In the genomic region with DNA sequence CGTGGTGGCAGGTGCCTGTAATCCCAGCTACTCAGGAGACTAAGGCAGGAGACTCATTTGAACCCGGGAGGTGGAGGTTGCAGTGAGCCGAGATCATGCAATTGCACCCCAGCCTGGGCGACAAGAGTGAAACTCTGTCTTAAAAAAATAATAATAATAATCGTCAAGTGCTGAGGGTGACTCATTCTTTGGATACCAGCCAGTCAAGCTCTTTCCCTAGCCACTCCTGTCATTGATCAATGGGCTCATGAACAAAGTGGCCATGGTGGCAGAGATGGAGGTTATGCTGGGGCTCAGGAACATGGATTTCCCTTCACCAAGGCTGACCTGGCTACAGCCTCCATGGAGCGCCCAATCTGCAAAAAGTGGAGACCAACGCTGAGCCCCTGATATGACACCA, we compare ENCODE assay signal across 23 cellular contexts.
"Had no signal": no experiment of that assay in that cellular context is flagged by ENCODE, and none has a peak within 500 bp of the region (broad histone marks: within the 10 kb centered on the region; RNA-seq: fewer than 3 reads in every experiment).

No MANE protein-coding gene starts in this region.

- H2AFZ ChIP-seq: neural progenitor cell had no signal

- ATAC-seq: activated CD4-positive, alpha-beta T cell treated with anti-CD3 and anti-CD28 coated beads for 36 hours; body of pancreas; esophagus mucosa; foreskin keratinocyte; right lobe of liver; stimulated activated naive CD8-positive, alpha-beta T cell treated with anti-CD3 and anti-CD28 coated beads, Interleukin-15, Interleukin-2, amounts not matched to agents 100 U/mL and 50 U/mL, for 24 hours had no signal

- H3K27ac Mint-ChIP-seq: activated CD4-positive, alpha-beta memory T cell treated with anti-CD3 and anti-CD28 coated beads, Interleukin-2, amount 10 ng/mL, durations not matched to agents 7 days and 5 days; activated CD4-positive, alpha-beta T cell treated with anti-CD3 and anti-CD28 coated beads for 36 hours; activated naive CD4-positive, alpha-beta T cell treated with anti-CD3 and anti-CD28 coated beads, Interleukin-2, amount 50 U/mL, for 24 hours; dendritic cell treated with granulocyte-macrophage colony-stimulating factor and Interleukin-4, amounts not matched to agents 40 ng/mL and 50 ng/mL, for 4 days; mesothelial cell of epicardium; naive B cell; neural progenitor cell had no signal

- H3K9ac ChIP-seq: neural progenitor cell had no signal

- H3K36me3 ChIP-seq: adrenal gland, neural progenitor cell, ovary, right lobe of liver had no signal

- H3K27ac ChIP-seq: adrenal gland, body of pancreas, foreskin keratinocyte, neural progenitor cell, ovary, right lobe of liver, SK-N-MC, VCaP had no signal

- H3K4me2 ChIP-seq: neural progenitor cell, smooth muscle cell had no signal

- H3K4me3 Mint-ChIP-seq: activated CD4-positive, alpha-beta memory T cell treated with anti-CD3 and anti-CD28 coated beads, Interleukin-2, amount 10 ng/mL, durations not matched to agents 7 days and 5 days; activated CD4-positive, alpha-beta T cell treated with anti-CD3 and anti-CD28 coated beads for 36 hours; activated naive CD4-positive, alpha-beta T cell treated with anti-CD3 and anti-CD28 coated beads, Interleukin-2, amount 50 U/mL, for 24 hours; dendritic cell treated with granulocyte-macrophage colony-stimulating factor and Interleukin-4, amounts not matched to agents 40 ng/mL and 50 ng/mL, for 4 days; mesothelial cell of epicardium; naive B cell; neural progenitor cell had no signal

- H3K27me3 ChIP-seq: adrenal gland, body of pancreas, foreskin keratinocyte, neural progenitor cell, ovary, right lobe of liver had no signal

- H3K9me3 Mint-ChIP-seq: activated naive CD4-positive, alpha-beta T cell treated with anti-CD3 and anti-CD28 coated beads, Interleukin-2, amount 50 U/mL, for 24 hours had no signal

- H3K27me3 Mint-ChIP-seq: activated CD4-positive, alpha-beta T cell treated with anti-CD3 and anti-CD28 coated beads for 36 hours; dendritic cell treated with granulocyte-macrophage colony-stimulating factor and Interleukin-4, amounts not matched to agents 40 ng/mL and 50 ng/mL, for 4 days had no signal

- H3K4me1 Mint-ChIP-seq: activated CD4-positive, alpha-beta memory T cell treated with anti-CD3 and anti-CD28 coated beads, Interleukin-2, amount 10 ng/mL, durations not matched to agents 7 days and 5 days; mesothelial cell of epicardium; naive B cell; neural progenitor cell had no signal

- H3K36me3 Mint-ChIP-seq: activated naive CD4-positive, alpha-beta T cell treated with anti-CD3 and anti-CD28 coated beads, Interleukin-2, amount 50 U/mL, for 24 hours; naive B cell; neural progenitor cell had no signal

- H3K4me3 ChIP-seq: adrenal gland, body of pancreas, neural progenitor cell, ovary, right lobe of liver, SK-N-MC, smooth muscle cell had no signal

- DNase-seq: activated CD4-positive, alpha-beta memory T cell treated with anti-CD3 and anti-CD28 coated beads, Interleukin-2, amount 10 ng/mL, durations not matched to agents 7 days and 5 days; activated CD4-positive, alpha-beta T cell treated with anti-CD3 and anti-CD28 coated beads for 36 hours; activated effector memory CD4-positive, alpha-beta T cell treated with anti-CD3 and anti-CD28 coated beads, Interleukin-2, amount 50 U/mL, for 16 hours; activated T-cell treated with anti-CD3 and anti-CD28 coated beads, Interleukin-2, amount 50 U/mL, for 48 hours; body of pancreas; foreskin keratinocyte; glutamatergic neuron; kidney glomerular epithelial cell; naive B cell; ovary; right lobe of liver; stimulated activated CD4-positive, alpha-beta T cell treated with anti-CD3 and anti-CD28 coated beads, Interleukin-4, amount 100 ng/mL, for 4 hours; stimulated activated naive CD8-positive, alpha-beta T cell treated with anti-CD3 and anti-CD28 coated beads, Interleukin-15, Interleukin-2, amounts not matched to agents 100 U/mL and 50 U/mL, for 24 hours; trophoblast cell had no signal

- H3K9me3 ChIP-seq: adrenal gland, ovary, right lobe of liver had no signal

- H3K4me1 ChIP-seq: adrenal gland, body of pancreas, neural progenitor cell, right lobe of liver had no signal
